8 cellular contexts compared by ENCODE assay signal in the genomic region with DNA sequence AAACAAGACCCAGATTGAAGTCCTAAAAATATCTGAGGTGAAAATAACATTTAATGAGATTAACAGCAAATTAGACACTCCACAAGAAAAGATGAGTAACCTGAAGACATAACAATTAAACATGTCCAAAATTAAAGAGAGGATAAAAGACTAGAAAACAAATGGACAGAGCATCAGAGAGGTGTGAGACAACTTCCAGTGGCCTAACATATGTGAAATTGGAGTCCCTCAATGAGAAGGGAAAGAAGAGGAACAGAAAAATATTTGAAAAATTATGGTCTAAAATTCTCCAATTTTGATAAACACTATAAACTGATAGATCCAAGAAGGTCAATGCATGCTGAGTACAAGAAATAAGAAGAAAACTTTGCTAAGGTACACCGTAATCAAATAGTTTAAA.
"Had no signal": no experiment of that assay in that cellular context is flagged by ENCODE, and none has a peak within 500 bp of the region (broad histone marks: within the 10 kb centered on the region; RNA-seq: fewer than 3 reads in every experiment).

No MANE protein-coding gene starts in this region.

- FAIRE-seq: HepG2, HTR-8/SVneo, K562 had no signal

- H3K27ac ChIP-seq: HL-60, KMS-11 had no signal

- DNase-seq: IMR-90, KBM-7, KG1 had no signal

- H3K4me3 ChIP-seq: K562 had no signal
